ENCODE assay signal across 8 cellular contexts in the genomic region with DNA sequence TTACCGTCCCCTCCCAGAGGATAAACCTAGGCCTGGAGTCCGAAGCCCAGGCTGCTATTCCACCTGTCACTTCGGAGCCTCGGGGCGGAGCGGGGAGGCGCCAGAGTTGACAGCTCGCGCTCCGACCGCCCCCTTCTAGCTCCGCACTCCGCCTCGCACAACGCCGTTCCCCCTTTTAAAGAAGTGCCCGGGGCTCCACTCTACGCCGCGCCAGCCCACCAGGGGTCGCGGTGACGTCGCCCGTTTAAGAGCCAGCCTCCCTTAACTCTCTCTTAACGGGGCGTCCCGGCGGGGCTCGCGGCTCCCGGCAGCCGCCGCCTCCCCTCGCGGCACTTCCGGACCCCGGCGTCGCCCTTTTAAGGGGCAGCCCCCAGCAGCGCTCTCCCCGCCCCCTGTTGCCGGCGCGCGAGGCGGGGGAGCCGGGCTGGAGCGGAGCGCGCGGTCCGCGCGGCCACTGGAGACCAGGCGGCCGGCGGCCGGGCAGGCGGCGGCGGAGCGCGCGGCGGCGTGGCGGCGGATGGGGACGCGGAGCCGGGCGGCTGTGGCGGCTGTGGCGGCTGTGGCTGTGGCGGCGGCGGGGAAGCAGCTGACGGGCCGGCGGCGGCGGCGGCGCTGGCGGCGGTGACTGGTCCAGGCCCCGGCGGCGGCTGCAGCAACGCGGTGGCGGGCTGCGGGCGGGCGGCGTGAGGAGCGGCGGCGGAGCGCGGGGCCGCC. TPM values are rescaled to one million over a fixed set of nuclear protein-coding genes. Genes with fewer than 3 reads are reported as not detected.
DNase-seq lines count a peak whose midpoint lies in the region; ATAC-seq and TF ChIP-seq lines count a peak whose summit lies in the region.

Gene INAFM2 (plus strand): TSS at position 454 of the 714 bp plus-strand sequence. CDS start 364 bp downstream, outside the sequence.

- H2AFZ ChIP-seq in IMR-90 (replicated peaks; ENCODE audit: low read length, poor library complexity) = peak within 1 kb of the TSS; percentile 75

- peak within 1 kb of the TSS; percentile 57 for H2AK9ac ChIP-seq in IMR-90 (replicated peaks; ENCODE audit: low read depth, low read length, poor library complexity)

- H3K4me2 ChIP-seq in IMR-90 (ENCODE audit: low read depth, low read length) = peak within 1 kb of the TSS; percentile 97

- peak; percentile 51 for TF ChIP-seq RAD21 in IMR-90 (IDR thresholded peaks at IDR 0.05; ENCODE audit: low read length)

- H3K9me1 ChIP-seq in IMR-90 (ENCODE audit: insufficient read depth, low read length) = peaks cover 6% of the 10 kb centered on the region

- H3K36me3 ChIP-seq in IMR-90 (ENCODE audit: control insufficient read depth, insufficient read depth, low read length) = no peaks in the 10 kb centered on the region
- H3K36me3 ChIP-seq in mucosa of rectum (ENCODE audit: control insufficient read depth in 2 of 2, insufficient read depth in 2 of 2, low read length in 2 of 2) = no peaks in the 10 kb centered on the region

- H3K18ac ChIP-seq in IMR-90 (ENCODE audit: low read depth, low read length) = no peak within 1 kb of the TSS

- 0% methylated on average over 24 of the region's 103 CpGs; no CpG with 5 or more reads in 1 of the 2 experiments for WGBS in IMR-90 (ENCODE audit: extremely low coverage in 2 of 2, insufficient read length in 1 of 2), 2 experiments

- no peak within 1 kb of the TSS for H2BK20ac ChIP-seq in IMR-90 (ENCODE audit: low read depth, low read length)

- H3K9ac ChIP-seq in IMR-90 (ENCODE audit: low read depth, low read length) (peak within 1 kb of the TSS; percentile 82), mucosa of rectum (ENCODE audit: low read depth in 1 of 2, low read length in 2 of 2) (peak within 1 kb of the TSS; percentile 66 to 69)

- dilution Hi-C loops in IMR-90 (cut with HindIII; ENCODE audit: low sequenced_read_pairs, unreplicated experiment) = no loop called here

- H3K27ac ChIP-seq in IMR-90 (ENCODE audit: insufficient read depth, low read length) (peak within 1 kb of the TSS; percentile 74; the same call in 1 of the 2 replicates), mucosa of rectum (ENCODE audit: low read depth in 2 of 2, low read length in 2 of 2) (peak within 1 kb of the TSS; percentile 61)

- intact Hi-C loops in IMR-90 (cut with micrococcal nuclease) = loop anchor here (1.0 to 5.0 kb wide), 2 partner anchors 84 to 99 kb away; partner anchors contain the start of gene IVD

- H3K9me3 ChIP-seq in IMR-90 (ENCODE audit: control insufficient read depth, insufficient read depth, low read length) = no peaks in the 10 kb centered on the region
- no peaks in the 10 kb centered on the region for H3K9me3 ChIP-seq in mucosa of rectum (ENCODE audit: control insufficient read depth in 2 of 2, low read length in 2 of 2)

- H4K91ac ChIP-seq in IMR-90 (ENCODE audit: insufficient read depth, low read depth, low read length) = peak within 1 kb of the TSS; percentile 23; the same call in 1 of the 2 replicates

- H3K56ac ChIP-seq in IMR-90 (ENCODE audit: extremely low read depth, insufficient read depth, low read length) = no peak within 1 kb of the TSS

- peaks cover 26 to 34% of the 10 kb centered on the region in 2 experiments for H3K79me1 ChIP-seq in IMR-90 (ENCODE audit: low read depth in 1 of 2, low read length in 2 of 2)

- peak within 1 kb of the TSS; percentile 43; the same call in 1 of the 2 replicates for H3K4ac ChIP-seq in IMR-90 (ENCODE audit: low read depth, low read length)

- CTCF ChIA-PET in IMR-90 (lab: Yijun Ruan, JAX) = interaction anchor here (0.7 to 3.6 kb wide), 7 partner anchors 9 to 44 kb away, joined by 3 to 18 read pairs (median 4); no protein-coding TSS in a partner anchor

- peak within 1 kb of the TSS; percentile 70 for H2BK5ac ChIP-seq in IMR-90 (ENCODE audit: low read depth, low read length, poor library complexity, severe bottlenecking)

- H4K20me1 ChIP-seq in IMR-90 (ENCODE audit: insufficient read depth, low read length) = 0 out of 2 replicates have a peak, but pooled peaks cover 12% of the 10 kb centered on the region

- H2AK5ac ChIP-seq in IMR-90 (ENCODE audit: low read depth, low read length) = peak within 1 kb of the TSS; percentile 0; the same call in 1 of the 2 replicates

- peak within 1 kb of the TSS; percentile 89 for H3K4me3 ChIP-seq in IMR-90 (ENCODE audit: insufficient read depth, low read depth, low read length)
- peak within 1 kb of the TSS; percentile 68 to 70 for H3K4me3 ChIP-seq in mucosa of rectum (ENCODE audit: low read length in 2 of 2)

- peak within 1 kb of the TSS in 1 of 2 experiments; percentile 74; a peak in 1 of 4 replicates for H4K8ac ChIP-seq in IMR-90 (ENCODE audit: low read depth in 2 of 2, low read length in 2 of 2)

- BruUV-seq in IMR-90 (replicated peaks; lab: Mats Ljungman, UMichigan) = no TSS peak

- H3K27me3 ChIP-seq in IMR-90 (ENCODE audit: control insufficient read depth, insufficient read depth, low read length) = peaks cover 2% of the 10 kb centered on the region
- no peaks in the 10 kb centered on the region for H3K27me3 ChIP-seq in mucosa of rectum (ENCODE audit: control insufficient read depth in 2 of 2, insufficient read depth in 2 of 2, low read length in 2 of 2)

- H3K14ac ChIP-seq in IMR-90 (replicated peaks; ENCODE audit: low read depth, low read length) = no peak within 1 kb of the TSS

- TF ChIP-seq POLR2A in IMR-90 (IDR thresholded peaks at IDR 0.05; ENCODE audit: low read depth, low read length) (peak; percentile 65), erythroblast (IDR thresholded peaks at IDR 0.05; ENCODE audit: low read length) (peak; percentile 18)

- peak; percentile 59 for DNase-seq in DMS153 (lab: John Stamatoyannopoulos, UW)
- DNase-seq in IMR-90 = peak; percentile 92
- peak; percentile 54 for DNase-seq in OCI-M2 (lab: John Stamatoyannopoulos, UW; ENCODE audit: unreplicated experiment)
- peak; percentile 83 for DNase-seq in activated T-cell treated with anti-CD3 and anti-CD28 coated beads for 4 hours
- peak; percentile 93 to 94 for DNase-seq in erythroblast (lab: John Stamatoyannopoulos, UW)
- DNase-seq in stimulated activated CD8-positive, alpha-beta memory T cell treated with anti-CD3 and anti-CD28 coated beads, Interleukin-4, amount 100 ng/mL, for 48 hours = peak; percentile 93

- ATAC-seq in GM21528 (IDR thresholded peaks at IDR 0.05; ENCODE audit: low FRiP score, unreplicated experiment) (peak; percentile 84), IMR-90 (ENCODE audit: low read depth) (peak; percentile 85)

- H2BK120ac ChIP-seq in IMR-90 (ENCODE audit: low read depth, low read length) = no peak within 1 kb of the TSS

- H2BK15ac ChIP-seq in IMR-90 (ENCODE audit: low read depth, low read length) = no peak within 1 kb of the TSS

- POLR2A ChIA-PET in IMR-90 (lab: Charles Lee; ENCODE audit: unreplicated experiment) = interaction anchor here (0.6 to 0.7 kb wide), 3 partner anchors 14 to 83 kb away, joined by 3 read pairs; partner anchors contain the start of gene KNSTRN

- H3K4me1 ChIP-seq in IMR-90 (ENCODE audit: control insufficient read depth, insufficient read depth, low read length) (peaks cover 24% of the 10 kb centered on the region), mucosa of rectum (ENCODE audit: control insufficient read depth in 2 of 2, insufficient read depth in 2 of 2, low read length in 2 of 2) (peaks cover 17 to 18% of the 10 kb centered on the region in 2 donors)

- no peak within 1 kb of the TSS for H4K5ac ChIP-seq in IMR-90 (ENCODE audit: low read depth, low read length)

- H3K23ac ChIP-seq in IMR-90 (ENCODE audit: low read depth, low read length) = 0 out of 2 replicates have a peak within 1 kb of the TSS, but pooled peaks have one; percentile 49

- in situ Hi-C loops in IMR-90 (cut with MboI; ENCODE audit: low sequenced_read_pairs) = loop anchor here (5.0 kb wide), 1 partner anchor 99 kb away; no protein-coding TSS in a partner anchor

- peak; percentile 74 for TF ChIP-seq CTCF in IMR-90 (conservative IDR thresholded peaks at IDR 0.05; ENCODE audit: low read depth, low read length)

TF ChIP-seq in IMR-90, 13 proteins besides CTCF, POLR2A, EP300 and RAD21:
- no peak for TF ChIP-seq BHLHE40 (IDR thresholded peaks at IDR 0.05; ENCODE audit: low read depth, low read length)
- no peak for TF ChIP-seq RCOR1 (IDR thresholded peaks at IDR 0.05; ENCODE audit: insufficient replicate concordance, low read length)
- peak; percentile 51 for TF ChIP-seq SMC3 (IDR thresholded peaks at IDR 0.05; ENCODE audit: low read depth, low read length)
- TF ChIP-seq MAZ (IDR thresholded peaks at IDR 0.05; ENCODE audit: borderline replicate concordance, low read depth, low read length) = peak; percentile 92
- TF ChIP-seq CHD1 (IDR thresholded peaks at IDR 0.05; ENCODE audit: low read depth, low read length) = no peak
- peak; percentile 41; the same call in 1 of the 2 replicates for TF ChIP-seq MXI1 (IDR thresholded peaks at IDR 0.05; ENCODE audit: borderline replicate concordance, low read depth, low read length)
TF ChIP-seq in IMR-90: peak in this region for 3.

RNA-seq across cellular contexts. Expression of gene INAFM2, which starts in this region (rescaled TPM):
- total RNA-seq in IMR-90 (2012; rRNA removed) = 10.4 and 13.1 TPM in 2 replicates
- polyA plus RNA-seq in IMR-90 (2012; rRNA removed) = 11.7 and 14.0 TPM in 2 replicates
- 4.2 and 6.0 TPM in 2 replicates for polyA plus RNA-seq in IMR-90 (2012; cell fraction: cytosol; rRNA removed)
- 6.6 and 18.3 TPM in 2 replicates for polyA plus RNA-seq in IMR-90 (2012; cell fraction: nucleus; rRNA removed; ENCODE audit: low replicate concordance)

Comparison
In these comparisons a context has a peak if more than half of its experiments do, and no peak if none do; other contexts are left out.
1. Peak in every context shown above with its lines: DNase-seq, ATAC-seq, H3K4me3 ChIP-seq and H3K27ac ChIP-seq.